Comparison of ENCODE assay signal across 1 cellular context in genomic region chr4:184628103-184628502, GRCh38.
TF ChIP-seq lines count a peak whose summit lies in the region.

No MANE protein-coding gene starts in this region.

TF ChIP-seq in K562, 482 proteins besides CTCF, POLR2A, EP300 and RAD21 (continued from another document):
- TF ChIP-seq KDM4B (IDR thresholded peaks at IDR 0.05; ENCODE audit: borderline replicate concordance in 2 of 2, low read depth in 1 of 2) (no peak), CLOCK (CRISPR knock-in tag; IDR thresholded peaks at IDR 0.05; ENCODE audit: borderline replicate concordance) (no peak), TSC22D4 (tag; IDR thresholded peaks at IDR 0.05) (no peak), ZNF3 (CRISPR knock-in tag; IDR thresholded peaks at IDR 0.05) (no peak)
